In genomic region chr10:118958984-118959916, GRCh38 we compare ENCODE assay signal across 9 cellular contexts.
DNase-seq lines count a peak whose midpoint lies in the region; ATAC-seq, FAIRE-seq and TF ChIP-seq lines count a peak whose summit lies in the region.
"Had no signal": no experiment of that assay in that cellular context is flagged by ENCODE, and none has a peak within 500 bp of the region (broad histone marks: within the 10 kb centered on the region; RNA-seq: fewer than 3 reads in every experiment).

No MANE protein-coding gene starts in this region.

- H3K27ac Mint-ChIP-seq in chondrocyte (ENCODE audit: unreplicated experiment), result no peak overlapping the region

- TF ChIP-seq POLR2A in A549 (IDR thresholded peaks at IDR 0.05; ENCODE audit: low read length), result no peak

- H3K79me2 ChIP-seq in KMS-11 (ENCODE audit: insufficient read depth, low read depth), result no peaks in the 10 kb centered on the region

- H3K36me3 ChIP-seq in KMS-11 (ENCODE audit: insufficient read depth), result no peaks in the 10 kb centered on the region
- H3K36me3 ChIP-seq in lower lobe of right lung, result no peaks in the 10 kb centered on the region

- no peaks in the 10 kb centered on the region for H4K20me1 ChIP-seq in KMS-11 (ENCODE audit: insufficient read depth)

- H2AFZ ChIP-seq in KMS-11 (ENCODE audit: low read depth), result peak overlapping the region; percentile 62

- H3K9me3 ChIP-seq in A549 (no peaks in the 10 kb centered on the region), lower lobe of right lung (no peaks in the 10 kb centered on the region)

- peak overlapping the region; percentile 88 for H3K27ac ChIP-seq in A549
- H3K27ac ChIP-seq in KMS-11, result peak overlapping the region; percentile 76
- H3K27ac ChIP-seq in lower lobe of right lung, result no peak overlapping the region

- H3K4me1 ChIP-seq in A549, result peaks cover 34% of the 10 kb centered on the region
- H3K4me1 ChIP-seq in KMS-11 (ENCODE audit: low read depth, poor library complexity, severe bottlenecking), result peaks cover 79% of the 10 kb centered on the region
- peaks cover 23% of the 10 kb centered on the region for H3K4me1 ChIP-seq in lower lobe of right lung

- POLR2A ChIA-PET in A549 (lab: Yijun Ruan, JAX), result no interaction called here

- no peaks in the 10 kb centered on the region for H3K36me3 Mint-ChIP-seq in chondrocyte (ENCODE audit: low read depth)

- H3K9ac ChIP-seq in KMS-11, result peak overlapping the region; percentile 69; the same call in 1 of the 2 replicates

- H3K27me3 Mint-ChIP-seq in chondrocyte (ENCODE audit: low read depth), result peaks cover 6% of the 10 kb centered on the region

- in situ Hi-C loops in T47D (cut with HindIII; ENCODE audit: low pct_unique_long_range_greater_than_20kb, low sequenced_read_pairs), result no loop called here

- WGBS in A549 (ENCODE audit: missing lambda C conversion rate), result 46% methylated on average over 8 of the region's 10 CpGs

- intact Hi-C loops in lower lobe of right lung (cut with DNase I), result no loop called here

- no peak overlapping the region for H3K4me3 Mint-ChIP-seq in chondrocyte (ENCODE audit: unreplicated experiment)

- ATAC-seq in A549, result peak; percentile 72 to 81; a peak in 5 of 6 replicates
- peak; percentile 87 to 93 for ATAC-seq in lower lobe of right lung
- no peak for ATAC-seq in GM21367 (IDR thresholded peaks at IDR 0.05; ENCODE audit: unreplicated experiment)

- DNase-seq in A549 (ENCODE audit: low read depth in 1 of 2, low spot score in 1 of 2) (peak; percentile 61), T47D (ENCODE audit: low read depth in 1 of 2, low spot score in 1 of 2) (peak; percentile 33 to 60), lower lobe of right lung (peak; percentile 66), chondrocyte (ENCODE audit: low spot score) (no peak), DMS153 (lab: John Stamatoyannopoulos, UW) (no peak)
- DNase-seq in activated naive CD4-positive, alpha-beta T cell treated with anti-CD3 and anti-CD28 coated beads, Interleukin-2, amount 50 U/mL, for 16 hours, result no peak
- DNase-seq: NCI-H526 had no signal

- TF ChIP-seq CTCF in A549 (IDR thresholded peaks at IDR 0.05) (no peak), KMS-11 (conservative IDR thresholded peaks at IDR 0.05; ENCODE audit: low read depth, low read length) (no peak), lower lobe of right lung (IDR thresholded peaks at IDR 0.05) (no peak), chondrocyte (IDR thresholded peaks at IDR 0.05) (no peak)

- H3K4me1 Mint-ChIP-seq in chondrocyte (ENCODE audit: low read depth), result peaks cover 13% of the 10 kb centered on the region

- H3K27me3 ChIP-seq in KMS-11 (ENCODE audit: insufficient read depth, low read depth) (no peaks in the 10 kb centered on the region), lower lobe of right lung (ENCODE audit: low read depth) (no peaks in the 10 kb centered on the region)

- H3K4me3 ChIP-seq in A549 (no peak overlapping the region), KMS-11 (IDR thresholded peaks at IDR 0.05; ENCODE audit: insufficient read depth, low read depth, low read length) (no peak overlapping the region), lower lobe of right lung (no peak overlapping the region)

- peak overlapping the region; percentile 72 for H3K4me2 ChIP-seq in A549
- peak overlapping the region; percentile 70 for H3K4me2 ChIP-seq in KMS-11

- no peak for TF ChIP-seq RAD21 in A549 (conservative IDR thresholded peaks at IDR 0.05 in 1 of 2, IDR thresholded peaks at IDR 0.05 in 1 of 2)

- H3K9me3 Mint-ChIP-seq in chondrocyte (ENCODE audit: low read depth), result peaks cover 2% of the 10 kb centered on the region

- FAIRE-seq in A549 (lab: Jason Lieb, UNC), result no peak

- CTCF ChIA-PET in A549 (lab: Yijun Ruan, JAX), result interaction anchor here (0.6 to 1.8 kb wide), 2 partner anchors 11 to 12 kb away, joined by 3 to 6 read pairs; no protein-coding TSS in a partner anchor

- no peak for TF ChIP-seq EP300 in A549 (IDR thresholded peaks at IDR 0.05)

TF ChIP-seq in A549, 52 proteins besides CTCF, POLR2A, EP300 and RAD21:
- TF ChIP-seq ZFP36 (IDR thresholded peaks at IDR 0.05; ENCODE audit: borderline replicate concordance, partially characterized antibody) (peak; percentile 82), FOSB (CRISPR knock-in tag; IDR thresholded peaks at IDR 0.05) (no peak), HOXB13 (CRISPR knock-in tag; IDR thresholded peaks at IDR 0.05; ENCODE audit: low read depth) (peak; percentile 53; the same call in 1 of the 2 replicates), FOSL2 (IDR thresholded peaks at IDR 0.05) (no peak), FOSL2 (CRISPR knock-in tag; IDR thresholded peaks at IDR 0.05) (no peak), NFE2L2 (conservative IDR thresholded peaks at IDR 0.05; ENCODE audit: low read length) (peak; percentile 98), MAX (IDR thresholded peaks at IDR 0.05) (peak; percentile 73), MAFK (IDR thresholded peaks at IDR 0.05; ENCODE audit: partially characterized antibody) (peak; percentile 96), JUN (IDR thresholded peaks at IDR 0.05) (0 out of 5 replicates have a peak, but pooled peaks of 1 of the 2 experiments have one; percentile 43)

Comparison
In these comparisons a context has a peak if more than half of its experiments do, and no peak if none do; other contexts are left out.
1. DNase-seq: peak in A549 (2 of 2), T47D (2 of 2) and lower lobe of right lung (single experiment); none in chondrocyte (single experiment), activated naive CD4-positive, alpha-beta T cell treated with anti-CD3 and anti-CD28 coated beads, Interleukin-2, amount 50 U/mL, for 16 hours (single experiment) and DMS153 (single experiment).